Comparison of ENCODE assay signal across 24 cellular contexts in genomic region chr12:52821826-52822660, GRCh38. TPM values are rescaled to one million over a fixed set of nuclear protein-coding genes. Genes with fewer than 3 reads are reported as not detected.
DNase-seq lines count a peak whose midpoint lies in the region; FAIRE-seq and TF ChIP-seq lines count a peak whose summit lies in the region.
"Had no signal": no experiment of that assay in that cellular context is flagged by ENCODE, and none has a peak within 500 bp of the region (broad histone marks: within the 10 kb centered on the region; RNA-seq: fewer than 3 reads in every experiment).

No MANE protein-coding gene starts in this region.

- TF ChIP-seq EP300 in tibial nerve (IDR thresholded peaks at IDR 0.05): no peak

- TF ChIP-seq CTCF in epithelial cell of esophagus (IDR thresholded peaks at IDR 0.05; ENCODE audit: insufficient read depth, low read depth, low read length, missing control alignments): no peak
- TF ChIP-seq CTCF in tibial nerve (IDR thresholded peaks at IDR 0.05): no peak

- FAIRE-seq in small intestine (lab: Jason Lieb, UNC): no peak

- H3K36me3 ChIP-seq in small intestine (ENCODE audit: control insufficient read depth in 2 of 2, insufficient read depth in 2 of 2, low read length in 2 of 2) (no peaks in the 10 kb centered on the region), tibial nerve (no peaks in the 10 kb centered on the region)
- H3K36me3 ChIP-seq: BE2C, esophagus squamous epithelium, thoracic aorta had no signal

- TF ChIP-seq POLR2A in tibial nerve (IDR thresholded peaks at IDR 0.05): no peak

- peaks cover 0 to 1% of the 10 kb centered on the region in 2 donors for H3K27me3 ChIP-seq in small intestine (ENCODE audit: control insufficient read depth in 2 of 2, insufficient read depth in 2 of 2, low read length in 2 of 2)
- no peaks in the 10 kb centered on the region for H3K27me3 ChIP-seq in tibial nerve

- H3K9me3 ChIP-seq in small intestine (ENCODE audit: control insufficient read depth, low read depth) (no peaks in the 10 kb centered on the region), tibial nerve (no peaks in the 10 kb centered on the region)
- H3K9me3 ChIP-seq: BE2C, esophagus squamous epithelium, thoracic aorta had no signal

- H3K4me1 ChIP-seq in small intestine (ENCODE audit: control insufficient read depth in 2 of 2, insufficient read depth in 1 of 2, low read depth in 1 of 2, low read length in 1 of 2) (no peaks in the 10 kb centered on the region), tibial nerve (no peaks in the 10 kb centered on the region)
- H3K4me1 ChIP-seq: BE2C had no signal

- 73 to 79% (median 79%) methylated on average over 9 to 10 of the region's 10 CpGs for WGBS in small intestine, 3 donors
- 78 to 81% methylated on average over 10 of the region's 10 CpGs for WGBS in tibial nerve, 2 donors

- no peak overlapping the region for H3K4me3 ChIP-seq in epithelial cell of esophagus (ENCODE audit: low read length)
- H3K4me3 ChIP-seq in small intestine (ENCODE audit: low read depth in 1 of 2, low read length in 2 of 2): no peak overlapping the region
- H3K4me3 ChIP-seq in tibial nerve: no peak overlapping the region
- H3K4me3 ChIP-seq: esophagus squamous epithelium, GM23338, thoracic aorta had no signal

- H3K27ac ChIP-seq in small intestine (ENCODE audit: low read depth in 1 of 2, low read length in 1 of 2) (no peak overlapping the region), tibial nerve (no peak overlapping the region)
- H3K27ac ChIP-seq: thoracic aorta had no signal

- DNase-seq in EL (peak; percentile 35), NCI-H226 (peak; percentile 55), epithelial cell of esophagus (ENCODE audit: low read depth) (peak; percentile 22), small intestine (peak; percentile 63), tibial nerve (ENCODE audit: low spot score in 2 of 2) (no peak), HPDE6-E6E7 (ENCODE audit: extremely low spot score) (no peak), iPS-NIHi11 (ENCODE audit: low spot score) (no peak)
- no peak for DNase-seq in activated effector memory CD4-positive, alpha-beta T cell treated with anti-CD3 and anti-CD28 coated beads, Interleukin-2, amount 50 U/mL, for 16 hours
- DNase-seq: activated CD4-positive, alpha-beta T cell treated with anti-CD3 and anti-CD28 coated beads for 48 hours; activated effector memory CD4-positive, alpha-beta T cell treated with Interleukin-2 at 50 U/mL for 16 hours; BE2C; caudate nucleus; COR-L47; esophagus squamous epithelium; NCI-H1436 treated with DMSO at 0.1 percent for 48 hours; RPMI8226 had no signal

RNA-seq across cellular contexts. Expression of gene KRT4, which starts 8.1 kb away (rescaled TPM):
- 10 to 100 TPM in 1 of 3 donors, 1 to 10 TPM in 2; 1.2 to 12.3 (median 7.6) TPM for polyA plus RNA-seq in small intestine
- total RNA-seq in tibial nerve: not detected
- total RNA-seq: Daoy, GM23338, left lobe of liver, MCF 10A, mononuclear cell, neural crest cell, thoracic aorta had no signal
- polyA plus RNA-seq: GM23338 had no signal

RNA-seq across cellular contexts. Expression of gene KRT79, which starts 12.1 kb away (rescaled TPM):
- under 1 TPM in 1 of 3 donors, not detected in 2; 0.31 TPM for polyA plus RNA-seq in small intestine
- 1 to 10 TPM in 1 of 4 donors, not detected in 3; 3.9 TPM for total RNA-seq in tibial nerve
- total RNA-seq: left lobe of liver, MCF 10A, mononuclear cell, neural crest cell, thoracic aorta had no signal
- polyA plus RNA-seq: GM23338 had no signal

RNA-seq across cellular contexts. Expression of gene KRT3, which starts 26.1 kb away (rescaled TPM):
- polyA plus RNA-seq in small intestine: not detected
- total RNA-seq in tibial nerve: not detected
- total RNA-seq: Daoy, GM23338, left lobe of liver, MCF 10A, mononuclear cell, neural crest cell, thoracic aorta had no signal
- polyA plus RNA-seq: adipose tissue, GM23338 had no signal

RNA-seq across cellular contexts. Expression of gene KRT78, which starts 26.8 kb away (rescaled TPM):
- 1 to 10 TPM in 1 of 3 donors, under 1 TPM in 2; 0.30 to 1.8 (median 0.54) TPM for polyA plus RNA-seq in small intestine
- 10 to 100 TPM in 1 of 4 donors, not detected in 3; 10.8 TPM for total RNA-seq in tibial nerve
- total RNA-seq: Daoy, GM23338, left lobe of liver, MCF 10A, mononuclear cell, neural crest cell, thoracic aorta had no signal
- polyA plus RNA-seq: GM23338 had no signal

RNA-seq across cellular contexts. Expression of gene KRT76, which starts 44.9 kb away (rescaled TPM):
- not detected for polyA plus RNA-seq in small intestine
- total RNA-seq in tibial nerve: not detected
- total RNA-seq: Daoy, esophagus squamous epithelium, GM23338, left lobe of liver, MCF 10A, mononuclear cell, neural crest cell, thoracic aorta had no signal
- polyA plus RNA-seq: adipose tissue, GM23338 had no signal

Comparison
In these comparisons a context has a peak if more than half of its experiments do, and no peak if none do; other contexts are left out.
1. DNase-seq: peak in EL (single experiment), NCI-H226 (single experiment), epithelial cell of esophagus (single experiment) and small intestine (single experiment); none in tibial nerve (0 of 2), HPDE6-E6E7 (single experiment), iPS-NIHi11 (single experiment) and activated effector memory CD4-positive, alpha-beta T cell treated with anti-CD3 and anti-CD28 coated beads, Interleukin-2, amount 50 U/mL, for 16 hours (single experiment).